ENCODE assay signal across 9 cellular contexts in the genomic region with DNA sequence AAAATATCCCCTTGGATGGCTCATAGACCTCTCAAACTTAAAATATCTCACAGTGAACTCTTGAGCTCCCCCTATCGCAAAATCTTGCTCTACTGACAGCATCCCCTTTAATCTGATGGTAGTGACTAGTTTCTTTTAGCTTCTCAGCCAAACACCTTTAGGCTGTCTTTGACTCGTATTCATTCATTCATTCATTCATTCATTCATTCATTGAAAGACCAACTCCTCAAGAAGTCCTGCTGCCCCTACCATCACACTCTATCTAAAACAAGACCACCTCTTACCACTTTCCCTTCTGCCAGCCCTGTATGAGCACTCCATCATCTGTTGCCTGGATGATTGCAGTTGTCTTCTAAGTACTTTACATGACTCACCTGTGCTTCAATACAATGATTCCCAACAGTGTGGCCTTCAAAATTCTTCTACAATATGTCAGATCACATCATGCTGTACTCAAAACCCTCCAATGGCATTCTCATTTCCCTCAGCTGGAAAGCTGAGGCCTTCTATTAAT. TPM values are rescaled to one million over a fixed set of nuclear protein-coding genes. Genes with fewer than 3 reads are reported as not detected.
DNase-seq lines count a peak whose midpoint lies in the region; ATAC-seq, FAIRE-seq and TF ChIP-seq lines count a peak whose summit lies in the region.
"Had no signal": no experiment of that assay in that cellular context is flagged by ENCODE, and none has a peak within 500 bp of the region (broad histone marks: within the 10 kb centered on the region; RNA-seq: fewer than 3 reads in every experiment).

No MANE protein-coding gene starts in this region.

- H3K27me3 ChIP-seq in esophagus (ENCODE audit: control insufficient read depth in 1 of 2, insufficient read depth in 2 of 2, low read length in 2 of 2): no peaks in the 10 kb centered on the region

- CTCF ChIA-PET in A549 (lab: Yijun Ruan, JAX): interaction anchor here (0.7 to 7.3 kb wide), 14 partner anchors 9 to 91 kb away, joined by 3 to 43 read pairs (median 4); a partner anchor contains a TSS

- POLR2A ChIA-PET in A549 (lab: Yijun Ruan, JAX): interaction anchor here (1.2 kb wide), 1 partner anchor 47 kb away, joined by 5 read pairs; a partner anchor contains a TSS

- peaks cover 72% of the 10 kb centered on the region for H3K4me1 ChIP-seq in A549
- H3K4me1 ChIP-seq in esophagus (ENCODE audit: control insufficient read depth in 2 of 2, insufficient read depth in 2 of 2, low read length in 1 of 2): peaks cover 0 to 6% of the 10 kb centered on the region in 2 donors

- TF ChIP-seq CTCF in A549 (IDR thresholded peaks at IDR 0.05): peak; percentile 48
- TF ChIP-seq CTCF in GM13977 (IDR thresholded peaks at IDR 0.05; ENCODE audit: extremely low read depth, insufficient read depth, missing control alignments): peak; percentile 44

- DNase-seq in A549 (ENCODE audit: low read depth in 1 of 2, low spot score in 1 of 2): peak; percentile 46 to 48
- DNase-seq in GM13977 (ENCODE audit: low spot score): peak; percentile 12
- DNase-seq in NCI-H526 treated with DMSO at 0.1 percent for 48 hours (lab: John Stamatoyannopoulos, UW): peak; percentile 4
- DNase-seq in globus pallidus (ENCODE audit: low spot score): no peak
- DNase-seq: DMS79 treated with DMSO at 0.1 percent for 48 hours had no signal

- no peaks in the 10 kb centered on the region for H3K36me3 ChIP-seq in esophagus (ENCODE audit: control insufficient read depth in 2 of 2, insufficient read depth in 2 of 2, low read length in 1 of 2)

- H3K4me2 ChIP-seq in A549: 0 out of 3 replicates have a peak overlapping the region, but pooled peaks have one; percentile 4

- TF ChIP-seq POLR2A in A549 (IDR thresholded peaks at IDR 0.05; ENCODE audit: low read length): no peak

- no peak for TF ChIP-seq EP300 in A549 (IDR thresholded peaks at IDR 0.05)

- 17% methylated on average over 2 of the region's 2 CpGs for WGBS in A549 (ENCODE audit: missing lambda C conversion rate)
- 51 to 57% methylated on average over 2 of the region's 2 CpGs for WGBS in esophagus, 2 donors

- H3K27ac ChIP-seq in A549 (peak overlapping the region; percentile 46 to 70; a peak in 5 of 6 replicates), esophagus (ENCODE audit: low read depth in 2 of 2, low read length in 1 of 2) (peak overlapping the region; percentile 64 to 85)

- in situ Hi-C loops in GM13977 (cut with MboI; ENCODE audit: low pct_unique_long_range_greater_than_20kb, low sequenced_read_pairs, unreplicated experiment): no loop called here

- peak; percentile 22 to 41; a peak in 2 of 5 replicates for TF ChIP-seq RAD21 in A549 (conservative IDR thresholded peaks at IDR 0.05 in 1 of 2, IDR thresholded peaks at IDR 0.05 in 1 of 2)

- H3K9me3 ChIP-seq in A549 (no peaks in the 10 kb centered on the region), esophagus (ENCODE audit: control insufficient read depth in 2 of 2, insufficient read depth in 1 of 2, low read depth in 1 of 2, low read length in 1 of 2) (no peaks in the 10 kb centered on the region)

- FAIRE-seq in A549 (lab: Jason Lieb, UNC): no peak

- H3K4me3 ChIP-seq in A549: no peak overlapping the region
- H3K4me3 ChIP-seq in esophagus (ENCODE audit: low read depth in 1 of 2, low read length in 2 of 2): no peak overlapping the region

- ATAC-seq in A549: peak; percentile 52 to 69; a peak in 3 of 6 replicates
- ATAC-seq in GM19467 (IDR thresholded peaks at IDR 0.05; ENCODE audit: unreplicated experiment): no peak
- ATAC-seq in HG03045 (IDR thresholded peaks at IDR 0.05; ENCODE audit: unreplicated experiment): no peak
- ATAC-seq in HG02973 (IDR thresholded peaks at IDR 0.05; ENCODE audit: unreplicated experiment): no peak

TF ChIP-seq in A549, 52 proteins besides CTCF, POLR2A, EP300 and RAD21:
- TF ChIP-seq, protein P1, sequence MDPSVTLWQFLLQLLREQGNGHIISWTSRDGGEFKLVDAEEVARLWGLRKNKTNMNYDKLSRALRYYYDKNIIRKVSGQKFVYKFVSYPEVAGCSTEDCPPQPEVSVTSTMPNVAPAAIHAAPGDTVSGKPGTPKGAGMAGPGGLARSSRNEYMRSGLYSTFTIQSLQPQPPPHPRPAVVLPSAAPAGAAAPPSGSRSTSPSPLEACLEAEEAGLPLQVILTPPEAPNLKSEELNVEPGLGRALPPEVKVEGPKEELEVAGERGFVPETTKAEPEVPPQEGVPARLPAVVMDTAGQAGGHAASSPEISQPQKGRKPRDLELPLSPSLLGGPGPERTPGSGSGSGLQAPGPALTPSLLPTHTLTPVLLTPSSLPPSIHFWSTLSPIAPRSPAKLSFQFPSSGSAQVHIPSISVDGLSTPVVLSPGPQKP (IDR thresholded peaks at IDR 0.05; ENCODE audit: low read depth, low read length): no peak
- no peak for TF ChIP-seq TP53 (CRISPR knock-in tag; IDR thresholded peaks at IDR 0.05)
- TF ChIP-seq RFX5 (IDR thresholded peaks at IDR 0.05): peak; percentile 83
- 0 out of 3 replicates have a peak, but pooled peaks have one; percentile 16 for TF ChIP-seq SMC3 (IDR thresholded peaks at IDR 0.05)
TF ChIP-seq in A549: peak in this region for 2.

RNA-seq across cellular contexts. Expression of a gene that starts 46.8 kb away (rescaled TPM):
- polyA plus RNA-seq in A549 (2011; rRNA removed) (28.0 and 29.7 TPM in 2 replicates), A549 (2017; fragmentation: RNase III; extraction: RNeasy Plus Mini Kit Qiagen cat#74134 plus additional on column Dnase treatment) (8.5 to 9.7 TPM (median 9.3 TPM) in 3 replicates), esophagus (1 to 10 TPM; 3.7 to 6.4 TPM)
- 1.7 and 2.2 TPM in 2 replicates for polyA plus RNA-seq in A549 (2012; cell fraction: cytosol; rRNA removed)
- 2.7 and 3.4 TPM in 2 replicates for polyA plus RNA-seq in A549 (2012; cell fraction: nucleus; rRNA removed)
- 32.7 and 33.9 TPM in 2 replicates for polyA minus RNA-seq in A549 (2011; rRNA and poly(A)+ RNA removed)

Comparison
In these comparisons a context has a peak if more than half of its experiments do, and no peak if none do; other contexts are left out.
1. ATAC-seq: peak in A549 (2 of 2); none in GM19467 (single experiment), HG03045 (single experiment) and HG02973 (single experiment).